ENCODE assay signal across 1 cellular context in genomic region chr16:87303431-87303930, GRCh38.
TF ChIP-seq lines count a peak whose summit lies in the region.

No MANE protein-coding gene starts in this region.

TF ChIP-seq in WTC11, 78 proteins besides CTCF, POLR2A, EP300 and RAD21 (continued from another document):
- TF ChIP-seq ZNF532 (CRISPR knock-in tag; IDR thresholded peaks at IDR 0.05; ENCODE audit: borderline replicate concordance) (no peak), ZMAT4 (CRISPR knock-in tag; IDR thresholded peaks at IDR 0.05) (no peak), ZNF232 (CRISPR knock-in tag; IDR thresholded peaks at IDR 0.05) (no peak), SMAD3 (CRISPR knock-in tag; IDR thresholded peaks at IDR 0.05; ENCODE audit: borderline replicate concordance) (no peak), NR3C1 (CRISPR knock-in tag; conservative IDR thresholded peaks at IDR 0.05; ENCODE audit: low read depth) (no peak), EMX1 (CRISPR knock-in tag; IDR thresholded peaks at IDR 0.05) (no peak), ELF4 (CRISPR knock-in tag; IDR thresholded peaks at IDR 0.05; ENCODE audit: low read depth) (no peak), GTF2I (CRISPR knock-in tag; conservative IDR thresholded peaks at IDR 0.05) (no peak), FOXP4 (CRISPR knock-in tag; IDR thresholded peaks at IDR 0.05) (no peak), CDX4 (CRISPR knock-in tag; IDR thresholded peaks at IDR 0.05; ENCODE audit: borderline replicate concordance) (no peak), ZNF671 (CRISPR knock-in tag; IDR thresholded peaks at IDR 0.05) (no peak), FOXK1 (CRISPR knock-in tag; IDR thresholded peaks at IDR 0.05) (no peak), ZNF396 (CRISPR knock-in tag; IDR thresholded peaks at IDR 0.05; ENCODE audit: borderline replicate concordance) (no peak)
